19 cellular contexts compared by ENCODE assay signal in genomic region chr18:22485808-22486244, GRCh38.
DNase-seq lines count a peak whose midpoint lies in the region; ATAC-seq, FAIRE-seq and TF ChIP-seq lines count a peak whose summit lies in the region.
"Had no signal": no experiment of that assay in that cellular context is flagged by ENCODE, and none has a peak within 500 bp of the region (broad histone marks: within the 10 kb centered on the region; RNA-seq: fewer than 3 reads in every experiment).

No MANE protein-coding gene starts in this region.

- no TSS peak for BruUV-seq in IMR-90 (replicated peaks; lab: Mats Ljungman, UMichigan)
- BruUV-seq in K562 (replicated peaks; lab: Mats Ljungman, UMichigan): no TSS peak

- H3K9me1 ChIP-seq in IMR-90 (ENCODE audit: insufficient read depth, low read length): peaks cover 2% of the 10 kb centered on the region; the same call in 1 of the 2 replicates
- no peaks in the 10 kb centered on the region for H3K9me1 ChIP-seq in K562 (ENCODE audit: control insufficient read depth, insufficient read depth, low read length)

- H3K4me2 ChIP-seq in IMR-90 (ENCODE audit: low read depth, low read length): no peak overlapping the region
- no peak overlapping the region for H3K4me2 ChIP-seq in K562 (ENCODE audit: insufficient read depth, low read length)

- H4K8ac ChIP-seq in IMR-90 (ENCODE audit: low read depth in 2 of 2, low read length in 2 of 2): no peak overlapping the region

- DNase-seq in AG10803 (ENCODE audit: low read depth) (peak; percentile 39), IMR-90 (no peak), K562 (ENCODE audit: extremely low read depth in 1 of 4, low spot score in 3 of 4) (no peak), glomerular visceral epithelial cell (ENCODE audit: extremely low spot score) (peak; percentile 23), NCI-H1417 treated with DMSO at 0.1 percent for 48 hours (lab: John Stamatoyannopoulos, UW) (no peak), foreskin melanocyte (no peak), DMS153 (lab: John Stamatoyannopoulos, UW) (no peak)
- DNase-seq: activated CD4-positive, CD25-positive, alpha-beta regulatory T cell; activated CD8-positive, alpha-beta memory T cell treated with anti-CD3 and anti-CD28 coated beads for 24 hours; activated naive CD8-positive, alpha-beta T cell treated with anti-CD3 and anti-CD28 coated beads, Interleukin-2, amount 10 ng/mL, durations not matched to agents 7 days and 5 days; caudate nucleus; CD8-positive, alpha-beta memory T cell; NCI-H2107; stimulated activated CD4-positive, alpha-beta T cell treated with anti-CD3 and anti-CD28 coated beads, Interleukin-15, amount 100 ng/mL, for 24 hours; stimulated activated naive CD4-positive, alpha-beta T cell treated with Interleukin-2 at 50 U/mL for 16 hours; transverse colon had no signal

- H2AK5ac ChIP-seq in IMR-90 (ENCODE audit: low read depth, low read length): no peak overlapping the region; the same call in 1 of the 2 replicates

- no peak overlapping the region for H3K23ac ChIP-seq in IMR-90 (ENCODE audit: low read depth, low read length)

- H3K4ac ChIP-seq in IMR-90 (ENCODE audit: low read depth, low read length): no peak overlapping the region

- H4K20me1 ChIP-seq in IMR-90 (ENCODE audit: insufficient read depth, low read length) (no peaks in the 10 kb centered on the region), K562 (replicated peaks; ENCODE audit: control insufficient read depth, insufficient read depth, low read length) (no peaks in the 10 kb centered on the region)

- H4K91ac ChIP-seq in IMR-90 (ENCODE audit: insufficient read depth, low read depth, low read length): no peak overlapping the region

- no peak overlapping the region for H3K14ac ChIP-seq in IMR-90 (replicated peaks; ENCODE audit: low read depth, low read length)

- H3K9ac ChIP-seq in IMR-90 (ENCODE audit: low read depth, low read length) (no peak overlapping the region), K562 (ENCODE audit: insufficient read depth in 1 of 2, low read depth in 2 of 2, low read length in 2 of 2) (no peak overlapping the region)

- H3K27me3 ChIP-seq in IMR-90 (ENCODE audit: control insufficient read depth, insufficient read depth, low read length): no peaks in the 10 kb centered on the region
- H3K27me3 ChIP-seq in K562 (ENCODE audit: control insufficient read depth in 2 of 2, insufficient read depth in 2 of 2, low read length in 2 of 2): no peaks in the 10 kb centered on the region
- H3K27me3 ChIP-seq: transverse colon had no signal

- no peak overlapping the region for H2AK9ac ChIP-seq in IMR-90 (replicated peaks; ENCODE audit: low read depth, low read length, poor library complexity)

- H2AFZ ChIP-seq in IMR-90 (replicated peaks; ENCODE audit: low read length, poor library complexity) (no peak overlapping the region), K562 (ENCODE audit: low read depth, low read length) (peak overlapping the region; percentile 57)

- H3K4me1 ChIP-seq in IMR-90 (ENCODE audit: control insufficient read depth, insufficient read depth, low read length): peaks cover 2% of the 10 kb centered on the region; the same call in 1 of the 2 replicates
- peaks cover 0 to 22% of the 10 kb centered on the region in 2 experiments; a peak in 3 of 5 replicates for H3K4me1 ChIP-seq in K562 (replicated peaks in 1 of 2; ENCODE audit: control insufficient read depth in 2 of 2, insufficient read depth in 2 of 2, low read length in 2 of 2)

- H3K4me3 ChIP-seq in AG10803 (ENCODE audit: low read length) (no peak overlapping the region), IMR-90 (ENCODE audit: insufficient read depth, low read depth, low read length) (no peak overlapping the region), K562 (no peak overlapping the region)
- H3K4me3 ChIP-seq: transverse colon had no signal

- CTCF ChIA-PET in IMR-90 (lab: Yijun Ruan, JAX): no interaction called here
- CTCF ChIA-PET in K562 (lab: Yijun Ruan, JAX; ENCODE audit: low intra/inter-chr PET ratio): no interaction called here

- H3K36me3 ChIP-seq in IMR-90 (ENCODE audit: control insufficient read depth, insufficient read depth, low read length) (no peaks in the 10 kb centered on the region), K562 (ENCODE audit: control insufficient read depth, insufficient read depth, low read length) (no peaks in the 10 kb centered on the region)
- H3K36me3 ChIP-seq: transverse colon had no signal

- no peak overlapping the region for H2BK15ac ChIP-seq in IMR-90 (ENCODE audit: low read depth, low read length)

- no peak overlapping the region; the same call in 1 of the 2 replicates for H2BK20ac ChIP-seq in IMR-90 (ENCODE audit: low read depth, low read length)

- FAIRE-seq in K562 (lab: Jason Lieb, UNC): no peak
- FAIRE-seq: H54 had no signal

- H3K27ac ChIP-seq in IMR-90 (ENCODE audit: insufficient read depth, low read length) (no peak overlapping the region), K562 (ENCODE audit: extremely low read depth, low read depth, low read length) (no peak overlapping the region)
- H3K27ac ChIP-seq: transverse colon had no signal

- no peak for TF ChIP-seq EP300 in K562 (IDR thresholded peaks at IDR 0.05; ENCODE audit: low read length)

- dilution Hi-C loops in IMR-90 (cut with HindIII; ENCODE audit: low sequenced_read_pairs, unreplicated experiment): no loop called here

- H3K18ac ChIP-seq in IMR-90 (ENCODE audit: low read depth, low read length): peak overlapping the region; percentile 41; the same call in 1 of the 2 replicates

- no peak overlapping the region for H4K5ac ChIP-seq in IMR-90 (ENCODE audit: low read depth, low read length)

- POLR2A ChIA-PET in IMR-90 (lab: Charles Lee; ENCODE audit: unreplicated experiment) (no interaction called here), K562 (lab: Yijun Ruan, JAX) (interaction anchor here (0.9 to 1.0 kb wide), 2 partner anchors 13 to 14 kb away, joined by 3 to 4 read pairs; no protein-coding TSS in a partner anchor)

- WGBS in IMR-90 (ENCODE audit: extremely low coverage in 2 of 2, insufficient read length in 1 of 2), 2 experiments: no CpG with 5 or more reads among the region's 6 CpGs
- 10% methylated on average over 6 of the region's 6 CpGs for WGBS in K562 (ENCODE audit: insufficient coverage, low coverage, missing lambda C conversion rate)

- H3K9me3 ChIP-seq in IMR-90 (ENCODE audit: control insufficient read depth, insufficient read depth, low read length) (peaks cover 3% of the 10 kb centered on the region; the same call in 1 of the 2 replicates), K562 (replicated peaks; ENCODE audit: control insufficient read depth, insufficient read depth, low read depth, low read length) (no peaks in the 10 kb centered on the region)
- H3K9me3 ChIP-seq: transverse colon had no signal

- H3K79me1 ChIP-seq in IMR-90 (ENCODE audit: low read depth in 1 of 2, low read length in 2 of 2): no peaks in the 10 kb centered on the region

- TF ChIP-seq CTCF in AG10803 (conservative IDR thresholded peaks at IDR 0.05; ENCODE audit: low read length) (no peak), IMR-90 (conservative IDR thresholded peaks at IDR 0.05; ENCODE audit: low read depth, low read length) (no peak), K562 (IDR thresholded peaks at IDR 0.05 in 2 of 3, conservative IDR thresholded peaks at IDR 0.05 in 1 of 3; ENCODE audit: insufficient read depth in 2 of 3, low read depth in 1 of 3, low read length in 3 of 3) (no peak)

- H2BK5ac ChIP-seq in IMR-90 (ENCODE audit: low read depth, low read length, poor library complexity, severe bottlenecking): no peak overlapping the region

- TF ChIP-seq RAD21 in IMR-90 (IDR thresholded peaks at IDR 0.05; ENCODE audit: low read length) (no peak), K562 (CRISPR knock-in tag; conservative IDR thresholded peaks at IDR 0.05 in 1 of 2, IDR thresholded peaks at IDR 0.05 in 1 of 2) (no peak; a peak in 1 of 4 replicates)

- no peak overlapping the region for H3K56ac ChIP-seq in IMR-90 (ENCODE audit: extremely low read depth, insufficient read depth, low read length)

- intact Hi-C loops in IMR-90 (cut with micrococcal nuclease) (no loop called here), K562 (cut with micrococcal nuclease) (no loop called here)

- H2BK120ac ChIP-seq in IMR-90 (ENCODE audit: low read depth, low read length): no peak overlapping the region

- ATAC-seq in IMR-90 (ENCODE audit: low read depth): no peak; the same call in 1 of the 2 replicates
- ATAC-seq in K562: peak; percentile 46
- ATAC-seq in HG03135 (IDR thresholded peaks at IDR 0.05; ENCODE audit: unreplicated experiment): no peak
- ATAC-seq: left lobe of liver had no signal

- in situ Hi-C loops in IMR-90 (cut with MboI; ENCODE audit: low sequenced_read_pairs) (no loop called here), K562 (cut with MboI) (no loop called here)

- H3K79me2 ChIP-seq in K562 (ENCODE audit: control insufficient read depth, insufficient read depth, low read length): no peaks in the 10 kb centered on the region

- no peak for TF ChIP-seq POLR2A in IMR-90 (IDR thresholded peaks at IDR 0.05; ENCODE audit: low read depth, low read length)
- no peak for TF ChIP-seq POLR2A in K562 (conservative IDR thresholded peaks at IDR 0.05)

TF ChIP-seq in IMR-90, 13 proteins besides CTCF, POLR2A, EP300 and RAD21:
- TF ChIP-seq CEBPB (IDR thresholded peaks at IDR 0.05; ENCODE audit: low read depth, low read length) (peak; percentile 67; the same call in 1 of the 2 replicates), CHD1 (IDR thresholded peaks at IDR 0.05; ENCODE audit: low read depth, low read length) (no peak)

TF ChIP-seq in K562, 482 proteins besides CTCF, POLR2A, EP300 and RAD21 (continues in another document):
- TF ChIP-seq ZNF766 (CRISPR knock-in tag; conservative IDR thresholded peaks at IDR 0.05) (peak; percentile 68; the same call in 1 of the 2 replicates), ZBTB12 (CRISPR knock-in tag; IDR thresholded peaks at IDR 0.05) (peak; percentile 29; the same call in 1 of the 2 replicates), ZNF311 (CRISPR knock-in tag; IDR thresholded peaks at IDR 0.05) (peak; percentile 69)

Comparison
In these comparisons a context has a peak if more than half of its experiments do, and no peak if none do; other contexts are left out.
1. DNase-seq: peak in AG10803 (single experiment) and glomerular visceral epithelial cell (single experiment); none in IMR-90 (single experiment), K562 (0 of 4), NCI-H1417 treated with DMSO at 0.1 percent for 48 hours (single experiment), foreskin melanocyte (single experiment) and DMS153 (single experiment).